8 cellular contexts compared by ENCODE assay signal in the genomic region with DNA sequence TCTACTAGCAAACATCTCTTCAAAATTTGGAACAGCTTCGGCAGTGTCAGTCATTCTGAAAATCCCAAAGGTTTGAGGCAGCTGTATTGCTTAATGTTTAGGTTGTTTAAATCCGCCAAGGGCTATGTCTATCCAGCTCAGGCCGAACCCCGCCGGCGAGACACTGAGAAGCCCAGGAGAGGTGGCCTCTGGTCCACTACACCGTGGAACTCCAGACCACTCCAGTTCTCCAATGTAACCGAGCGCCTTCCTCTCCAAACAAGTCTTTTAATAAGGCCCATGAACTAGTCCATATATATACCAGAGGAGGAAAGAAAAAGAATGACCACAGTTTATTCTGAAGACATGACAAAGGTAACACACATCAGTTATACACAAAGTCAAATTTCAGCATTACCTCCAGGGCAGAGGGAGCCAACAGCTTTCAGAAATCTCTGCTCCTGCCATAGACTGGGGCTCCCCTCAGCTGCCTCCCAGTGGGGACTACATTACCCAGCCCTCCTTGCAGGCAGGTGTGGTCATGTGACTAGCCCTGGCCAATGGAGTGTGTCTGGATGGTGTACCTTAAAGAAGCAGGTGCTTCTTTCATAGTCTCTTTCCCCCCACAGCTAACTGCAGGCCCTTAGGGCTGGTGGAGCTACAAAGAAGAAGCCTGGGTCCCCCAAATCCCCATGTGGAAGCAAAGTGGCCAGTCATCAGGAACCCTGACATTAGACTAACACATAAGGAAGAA.
A peak's percentile ranks its signal among the peaks of the same experiment; 100 is the strongest.
DNase-seq lines count a peak whose midpoint lies in the region; ATAC-seq and TF ChIP-seq lines count a peak whose summit lies in the region.

Gene RAMACL (minus strand): TSS at position 255 of the 733 bp plus-strand sequence. CDS start 201 bp downstream, at position 54.

- ATAC-seq in HG03095 (IDR thresholded peaks at IDR 0.05; ENCODE audit: unreplicated experiment) (peak; percentile 59), SK-N-SH treated with all-trans-retinoic acid at 6 μM for 48 hours (peak; percentile 43; the same call in 2 of the 3 replicates)

- DNase-seq in COLO668 (lab: John Stamatoyannopoulos, UW; ENCODE audit: unreplicated experiment) (peak; percentile 31), GM19238 (ENCODE audit: insufficient read length, low spot score) (peak; percentile 78), ecto neural progenitor cell (ENCODE audit: low spot score) (peak; percentile 70), NCI-H510A (lab: John Stamatoyannopoulos, UW) (no peak), GOT3 (lab: John Stamatoyannopoulos, UW) (no peak)
- peak; percentile 56 for DNase-seq in stimulated activated CD8-positive, alpha-beta memory T cell treated with anti-CD3 and anti-CD28 coated beads, Interleukin-4, amount 100 ng/mL, for 48 hours

TF ChIP-seq in SK-N-SH treated with all-trans-retinoic acid at 6 μM for 48 hours, 23 proteins besides CTCF, POLR2A, EP300 and RAD21:
- TF ChIP-seq TCF4 (CRISPR knock-in tag; IDR thresholded peaks at IDR 0.05; ENCODE audit: borderline replicate concordance), result no peak
- no peak for TF ChIP-seq ZFP30 (CRISPR knock-in tag; IDR thresholded peaks at IDR 0.05)
- TF ChIP-seq, protein P1, sequence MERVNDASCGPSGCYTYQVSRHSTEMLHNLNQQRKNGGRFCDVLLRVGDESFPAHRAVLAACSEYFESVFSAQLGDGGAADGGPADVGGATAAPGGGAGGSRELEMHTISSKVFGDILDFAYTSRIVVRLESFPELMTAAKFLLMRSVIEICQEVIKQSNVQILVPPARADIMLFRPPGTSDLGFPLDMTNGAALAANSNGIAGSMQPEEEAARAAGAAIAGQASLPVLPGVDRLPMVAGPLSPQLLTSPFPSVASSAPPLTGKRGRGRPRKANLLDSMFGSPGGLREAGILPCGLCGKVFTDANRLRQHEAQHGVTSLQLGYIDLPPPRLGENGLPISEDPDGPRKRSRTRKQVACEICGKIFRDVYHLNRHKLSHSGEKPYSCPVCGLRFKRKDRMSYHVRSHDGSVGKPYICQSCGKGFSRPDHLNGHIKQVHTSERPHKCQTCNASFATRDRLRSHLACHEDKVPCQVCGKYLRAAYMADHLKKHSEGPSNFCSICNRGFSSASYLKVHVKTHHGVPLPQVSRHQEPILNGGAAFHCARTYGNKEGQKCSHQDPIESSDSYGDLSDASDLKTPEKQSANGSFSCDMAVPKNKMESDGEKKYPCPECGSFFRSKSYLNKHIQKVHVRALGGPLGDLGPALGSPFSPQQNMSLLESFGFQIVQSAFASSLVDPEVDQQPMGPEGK (CRISPR knock-in tag; IDR thresholded peaks at IDR 0.05; ENCODE audit: borderline replicate concordance), result no peak
- no peak for TF ChIP-seq BACH2 (CRISPR knock-in tag; IDR thresholded peaks at IDR 0.05; ENCODE audit: borderline replicate concordance)
- TF ChIP-seq, protein P2, sequence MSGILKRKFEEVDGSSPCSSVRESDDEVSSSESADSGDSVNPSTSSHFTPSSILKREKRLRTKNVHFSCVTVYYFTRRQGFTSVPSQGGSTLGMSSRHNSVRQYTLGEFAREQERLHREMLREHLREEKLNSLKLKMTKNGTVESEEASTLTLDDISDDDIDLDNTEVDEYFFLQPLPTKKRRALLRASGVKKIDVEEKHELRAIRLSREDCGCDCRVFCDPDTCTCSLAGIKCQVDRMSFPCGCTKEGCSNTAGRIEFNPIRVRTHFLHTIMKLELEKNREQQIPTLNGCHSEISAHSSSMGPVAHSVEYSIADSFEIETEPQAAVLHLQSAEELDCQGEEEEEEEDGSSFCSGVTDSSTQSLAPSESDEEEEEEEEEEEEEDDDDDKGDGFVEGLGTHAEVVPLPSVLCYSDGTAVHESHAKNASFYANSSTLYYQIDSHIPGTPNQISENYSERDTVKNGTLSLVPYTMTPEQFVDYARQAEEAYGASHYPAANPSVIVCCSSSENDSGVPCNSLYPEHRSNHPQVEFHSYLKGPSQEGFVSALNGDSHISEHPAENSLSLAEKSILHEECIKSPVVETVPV (CRISPR knock-in tag; IDR thresholded peaks at IDR 0.05), result no peak
- TF ChIP-seq POU6F1 (CRISPR knock-in tag; IDR thresholded peaks at IDR 0.05; ENCODE audit: borderline replicate concordance, low read depth), result no peak
- TF ChIP-seq PPARA (CRISPR knock-in tag; IDR thresholded peaks at IDR 0.05; ENCODE audit: borderline replicate concordance), result no peak
- TF ChIP-seq ZNF565 (CRISPR knock-in tag; conservative IDR thresholded peaks at IDR 0.05; ENCODE audit: low read depth), result no peak
- TF ChIP-seq ARNTL (CRISPR knock-in tag; IDR thresholded peaks at IDR 0.05; ENCODE audit: borderline replicate concordance, low read depth), result no peak
- TF ChIP-seq ZNF8 (CRISPR knock-in tag; IDR thresholded peaks at IDR 0.05), result no peak

Comparison
In these comparisons a context has a peak if more than half of its experiments do, and no peak if none do; other contexts are left out.
1. DNase-seq: peak in COLO668 (single experiment), GM19238 (single experiment), ecto neural progenitor cell (single experiment) and stimulated activated CD8-positive, alpha-beta memory T cell treated with anti-CD3 and anti-CD28 coated beads, Interleukin-4, amount 100 ng/mL, for 48 hours (single experiment); none in NCI-H510A (single experiment) and GOT3 (single experiment).